Comparison of ENCODE assay signal across 8 cellular contexts in the genomic region with DNA sequence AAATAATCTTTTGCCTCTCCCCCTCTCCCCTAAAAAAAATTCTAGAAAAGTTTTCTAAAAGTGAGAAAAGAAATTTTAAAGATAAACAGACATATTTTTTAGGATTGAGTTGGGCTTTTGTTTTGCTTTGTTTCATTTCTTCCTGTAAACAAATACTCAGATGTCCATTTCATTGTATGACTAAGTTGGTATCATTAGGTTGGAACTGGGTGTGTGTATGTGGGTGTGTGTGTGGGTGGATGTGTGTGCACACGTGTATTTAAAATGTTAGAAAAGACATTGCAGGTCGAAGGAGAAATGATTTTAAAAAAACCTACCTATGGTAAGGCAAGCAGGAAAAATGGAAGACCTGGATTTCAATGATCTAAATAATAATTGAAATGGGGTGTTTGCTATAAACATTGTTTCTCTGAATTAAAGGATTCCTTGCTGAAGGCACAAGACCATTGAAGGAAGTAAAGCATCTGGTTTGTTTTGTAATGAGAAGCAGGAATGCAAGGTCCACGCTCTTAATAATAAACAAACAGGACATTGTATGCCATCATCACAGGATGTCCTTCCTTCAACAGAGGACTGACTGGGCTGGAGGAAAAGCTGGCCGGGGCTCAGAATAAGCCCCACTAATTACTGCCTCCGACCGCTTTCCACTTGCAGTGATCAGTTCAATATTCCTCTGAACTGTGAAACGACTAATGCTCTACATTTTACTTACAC. TPM values are rescaled to one million over a fixed set of nuclear protein-coding genes. Genes with fewer than 3 reads are reported as not detected.
A peak's percentile ranks its signal among the peaks of the same experiment; 100 is the strongest.
DNase-seq lines count a peak whose midpoint lies in the region; ATAC-seq, FAIRE-seq and TF ChIP-seq lines count a peak whose summit lies in the region.

No MANE protein-coding gene starts in this region.

- H2AFZ ChIP-seq in KMS-11 (ENCODE audit: low read depth): no peak overlapping the region

- H3K79me2 ChIP-seq in KMS-11 (ENCODE audit: insufficient read depth, low read depth): peaks cover 70% of the 10 kb centered on the region

- DNase-seq in CD4-positive, CD25-positive, alpha-beta regulatory T cell: no peak
- DNase-seq in bronchial epithelial cell (ENCODE audit: low read depth) (peak; percentile 72), LoVo (ENCODE audit: low spot score) (no peak), HTR-8/SVneo (ENCODE audit: insufficient read length, low spot score) (no peak), NCI-H345 (lab: John Stamatoyannopoulos, UW) (no peak)

- H3K9me3 Mint-ChIP-seq in CD4-positive, CD25-positive, alpha-beta regulatory T cell: peaks cover 0 to 2% (median 0%) of the 10 kb centered on the region in 7 donors

- peaks cover 4% of the 10 kb centered on the region for H3K27me3 Mint-ChIP-seq in CD4-positive, CD25-positive, alpha-beta regulatory T cell

- peak overlapping the region; percentile 15 to 93 (median 88) for H3K27ac Mint-ChIP-seq in CD4-positive, CD25-positive, alpha-beta regulatory T cell

- no peaks in the 10 kb centered on the region for H3K9me3 ChIP-seq in CD4-positive, CD25-positive, alpha-beta regulatory T cell (ENCODE audit: control insufficient read depth in 2 of 2, low read length in 2 of 2)
- no peaks in the 10 kb centered on the region for H3K9me3 ChIP-seq in mucosa of rectum (ENCODE audit: control insufficient read depth in 2 of 2, low read length in 2 of 2)

- TF ChIP-seq CTCF in KMS-11 (conservative IDR thresholded peaks at IDR 0.05; ENCODE audit: low read depth, low read length): peak; percentile 28; the same call in 1 of the 2 replicates
- no peak for TF ChIP-seq CTCF in bronchial epithelial cell (IDR thresholded peaks at IDR 0.05; ENCODE audit: insufficient read depth, low read length, severe bottlenecking)

- H4K20me1 ChIP-seq in KMS-11 (ENCODE audit: insufficient read depth): peaks cover 6% of the 10 kb centered on the region; the same call in 1 of the 2 replicates

- H3K36me3 Mint-ChIP-seq in CD4-positive, CD25-positive, alpha-beta regulatory T cell: peaks cover 4% of the 10 kb centered on the region

- no peak for ATAC-seq in CD4-positive, CD25-positive, alpha-beta regulatory T cell (ENCODE audit: low read depth in 2 of 2)
- no peak for ATAC-seq in GM19351 (IDR thresholded peaks at IDR 0.05; ENCODE audit: unreplicated experiment)

- H3K27ac ChIP-seq in CD4-positive, CD25-positive, alpha-beta regulatory T cell (ENCODE audit: insufficient read depth, low read length, poor library complexity, severe bottlenecking): peak overlapping the region; percentile 72
- H3K27ac ChIP-seq in KMS-11 (peak overlapping the region; percentile 95), mucosa of rectum (ENCODE audit: low read depth in 2 of 2, low read length in 2 of 2) (peak overlapping the region; percentile 81 to 84)

- H3K4me3 ChIP-seq in CD4-positive, CD25-positive, alpha-beta regulatory T cell (ENCODE audit: low read depth, low read length): peak overlapping the region; percentile 94
- H3K4me3 ChIP-seq in KMS-11 (IDR thresholded peaks at IDR 0.05; ENCODE audit: insufficient read depth, low read depth, low read length): no peak overlapping the region
- no peak overlapping the region for H3K4me3 ChIP-seq in bronchial epithelial cell (ENCODE audit: low read depth, low read length)
- H3K4me3 ChIP-seq in mucosa of rectum (ENCODE audit: low read length in 2 of 2): peak overlapping the region; percentile 73 to 81

- H3K4me1 Mint-ChIP-seq in CD4-positive, CD25-positive, alpha-beta regulatory T cell: peaks cover 29 to 76% (median 59%) of the 10 kb centered on the region in 4 donors

- peaks cover 64% of the 10 kb centered on the region for H3K4me1 ChIP-seq in CD4-positive, CD25-positive, alpha-beta regulatory T cell (ENCODE audit: control insufficient read depth, insufficient read depth, low read length, poor library complexity, severe bottlenecking)
- peaks cover 43% of the 10 kb centered on the region for H3K4me1 ChIP-seq in KMS-11 (ENCODE audit: low read depth, poor library complexity, severe bottlenecking)
- peaks cover 7 to 12% of the 10 kb centered on the region in 2 donors for H3K4me1 ChIP-seq in mucosa of rectum (ENCODE audit: control insufficient read depth in 2 of 2, insufficient read depth in 2 of 2, low read length in 2 of 2)

- peak overlapping the region; percentile 81 for H3K4me2 ChIP-seq in KMS-11

- FAIRE-seq in bronchial epithelial cell (lab: Jason Lieb, UNC) (no peak), HTR-8/SVneo (lab: Jason Lieb, UNC) (no peak)

- H3K9ac ChIP-seq in KMS-11: peak overlapping the region; percentile 95; the same call in 1 of the 2 replicates
- H3K9ac ChIP-seq in mucosa of rectum (ENCODE audit: low read depth in 1 of 2, low read length in 2 of 2): peak overlapping the region; percentile 68 to 90

- no peaks in the 10 kb centered on the region for H3K36me3 ChIP-seq in CD4-positive, CD25-positive, alpha-beta regulatory T cell (ENCODE audit: control insufficient read depth, insufficient read depth, low read length)
- H3K36me3 ChIP-seq in KMS-11 (ENCODE audit: insufficient read depth) (peaks cover 23% of the 10 kb centered on the region), bronchial epithelial cell (ENCODE audit: control insufficient read depth, insufficient read depth, low read length) (no peaks in the 10 kb centered on the region), mucosa of rectum (ENCODE audit: control insufficient read depth in 2 of 2, insufficient read depth in 2 of 2, low read length in 2 of 2) (no peaks in the 10 kb centered on the region)

- no peaks in the 10 kb centered on the region for H3K27me3 ChIP-seq in CD4-positive, CD25-positive, alpha-beta regulatory T cell (ENCODE audit: control insufficient read depth, insufficient read depth, low read length)
- no peaks in the 10 kb centered on the region for H3K27me3 ChIP-seq in KMS-11 (ENCODE audit: insufficient read depth, low read depth)
- peaks cover under 1% of the 10 kb centered on the region for H3K27me3 ChIP-seq in bronchial epithelial cell (ENCODE audit: control insufficient read depth, insufficient read depth, low read length)
- no peaks in the 10 kb centered on the region for H3K27me3 ChIP-seq in mucosa of rectum (ENCODE audit: control insufficient read depth in 2 of 2, insufficient read depth in 2 of 2, low read length in 2 of 2)

- H3K4me3 Mint-ChIP-seq in CD4-positive, CD25-positive, alpha-beta regulatory T cell: peak overlapping the region; percentile 93 to 94 (median 94)

RNA-seq across cellular contexts. Expression of a gene that starts 1.0 kb away (rescaled TPM):
- total RNA-seq in CD4-positive, CD25-positive, alpha-beta regulatory T cell: 327 TPM
- 10 to 100 TPM; 48.6 to 71.6 (median 64.7) TPM for polyA plus RNA-seq in CD4-positive, CD25-positive, alpha-beta regulatory T cell
- total RNA-seq in bronchial epithelial cell: 5.3 and 9.6 TPM in 2 replicates

Comparison
In these comparisons a context has a peak if more than half of its experiments do, and no peak if none do; other contexts are left out.
1. H3K4me3 ChIP-seq: peak in CD4-positive, CD25-positive, alpha-beta regulatory T cell (single experiment) and mucosa of rectum (2 of 2); none in KMS-11 (single experiment) and bronchial epithelial cell (single experiment).
2. RNA of a gene that starts 1.0 kb away (total RNA-seq): 327 TPM in CD4-positive, CD25-positive, alpha-beta regulatory T cell (single experiment); 5.3 to 9.6 TPM in bronchial epithelial cell; every median in the first group is over 10 times any median in the second.
3. Peak in every context shown above with its lines, with median percentiles within 50 percentile points of each other: H3K27ac ChIP-seq.